9 cellular contexts compared by ENCODE assay signal in genomic region chr3:195258449-195259145, GRCh38. TPM values are rescaled to one million over a fixed set of nuclear protein-coding genes. Genes with fewer than 3 reads are reported as not detected.
A peak's percentile ranks its signal among the peaks of the same experiment; 100 is the strongest.
DNase-seq lines count a peak whose midpoint lies in the region; ATAC-seq, FAIRE-seq and TF ChIP-seq lines count a peak whose summit lies in the region.
"Had no signal": no experiment of that assay in that cellular context is flagged by ENCODE, and none has a peak within 500 bp of the region (broad histone marks: within the 10 kb centered on the region; RNA-seq: fewer than 3 reads in every experiment).

No MANE protein-coding gene starts in this region.

- ATAC-seq in GM12878 (peak; percentile 1; the same call in 2 of the 3 replicates), GM21390 (IDR thresholded peaks at IDR 0.05; ENCODE audit: unreplicated experiment) (no peak)

- H3K36me3 ChIP-seq in BLaER1 treated with 17β-estradiol and CSF1 and Interleukin-3, amounts not matched to agents 10 nM and 100 nM, result peaks cover 0 to 10% (median 0%) of the 10 kb centered on the region in 11 experiments; a peak in 4 of 22 replicates
- no peaks in the 10 kb centered on the region for H3K36me3 ChIP-seq in Loucy (ENCODE audit: insufficient read depth, low read length)
- H3K36me3 ChIP-seq in GM12878 (ENCODE audit: control insufficient read depth in 2 of 2, insufficient read depth in 2 of 2, low read length in 1 of 2), result no peaks in the 10 kb centered on the region
- H3K36me3 ChIP-seq in muscle layer of colon (ENCODE audit: insufficient read depth, low read length), result no peaks in the 10 kb centered on the region

- CTCF ChIA-PET in GM12878 (lab: Yijun Ruan, JAX), result interaction anchor here (0.6 to 5.2 kb wide), 12 partner anchors 11 to 587 kb away, joined by 3 to 35 read pairs (median 4); partner anchors contain the start of genes LSG1 and XXYLT1

- no peaks in the 10 kb centered on the region; a peak in 1 of 22 replicates for H3K27me3 ChIP-seq in BLaER1 treated with 17β-estradiol and CSF1 and Interleukin-3, amounts not matched to agents 10 nM and 100 nM
- H3K27me3 ChIP-seq in Loucy (ENCODE audit: insufficient read depth, low read length, poor library complexity, severe bottlenecking), result no peaks in the 10 kb centered on the region
- H3K27me3 ChIP-seq in GM12878 (replicated peaks in 1 of 2; ENCODE audit: control insufficient read depth in 2 of 2, insufficient read depth in 2 of 2, low read length in 1 of 2), result no peaks in the 10 kb centered on the region
- H3K27me3 ChIP-seq in muscle layer of colon (ENCODE audit: control insufficient read depth in 1 of 2, insufficient read depth in 2 of 2, low read length in 2 of 2), result no peaks in the 10 kb centered on the region

- intact Hi-C loops in GM12878 (cut with micrococcal nuclease; ENCODE audit: unreplicated experiment), result loop anchor here (1.0 to 2.0 kb wide), 3 partner anchors 54 to 129 kb away; no protein-coding TSS in a partner anchor

- H3K4me3 ChIP-seq in BLaER1 treated with 17β-estradiol and CSF1 and Interleukin-3, amounts not matched to agents 10 nM and 100 nM, result peak overlapping the region in 3 of 10 experiments; percentile 70 to 80 (median 71); a peak in 1 of 20 replicates
- H3K4me3 ChIP-seq in Loucy (ENCODE audit: low read length, poor library complexity, severe bottlenecking) (peak overlapping the region; percentile 68), GM12878 (peak overlapping the region; percentile 48; the same call in 1 of the 2 replicates), muscle layer of colon (ENCODE audit: low read depth in 1 of 2, low read length in 2 of 2) (peak overlapping the region in 1 of 2 donors; percentile 14)

- H3K9me3 ChIP-seq in BLaER1 treated with 17β-estradiol and CSF1 and Interleukin-3, amounts not matched to agents 10 nM and 100 nM (replicated peaks in 1 of 11), result no peaks in the 10 kb centered on the region
- H3K9me3 ChIP-seq in Loucy (ENCODE audit: insufficient read depth, low read depth, low read length) (no peaks in the 10 kb centered on the region), GM12878 (replicated peaks; ENCODE audit: control insufficient read depth, insufficient read depth, low read length) (no peaks in the 10 kb centered on the region), muscle layer of colon (ENCODE audit: low read length) (no peaks in the 10 kb centered on the region)

- RAD21 ChIA-PET in GM12878 (lab: Charles Lee; ENCODE audit: unreplicated experiment), result interaction anchor here (0.6 to 2.4 kb wide), 15 partner anchors 8 to 586 kb away, joined by 3 to 18 read pairs (median 4); partner anchors contain the start of genes LSG1 and PPP1R2

- no peak for TF ChIP-seq RAD21 in GM12878 (IDR thresholded peaks at IDR 0.05; ENCODE audit: insufficient read depth, low read depth, low read length)

- no peak overlapping the region for H2AFZ ChIP-seq in Loucy (ENCODE audit: low read length)
- no peak overlapping the region for H2AFZ ChIP-seq in GM12878 (ENCODE audit: control insufficient read depth, low read depth, low read length)

- no peak for TF ChIP-seq CTCF in Loucy (conservative IDR thresholded peaks at IDR 0.05; ENCODE audit: low read length)
- TF ChIP-seq CTCF in GM12878 (IDR thresholded peaks at IDR 0.05 in 2 of 3, conservative IDR thresholded peaks at IDR 0.05 in 1 of 3; ENCODE audit: control insufficient read depth in 2 of 3, extremely low read depth in 1 of 3, insufficient read depth in 1 of 3, low read depth in 3 of 3, low read length in 3 of 3), result no peak

- peaks cover 28 to 74% (median 66%) of the 10 kb centered on the region in 10 experiments for H3K4me1 ChIP-seq in BLaER1 treated with 17β-estradiol and CSF1 and Interleukin-3, amounts not matched to agents 10 nM and 100 nM
- peaks cover 61% of the 10 kb centered on the region for H3K4me1 ChIP-seq in Loucy (ENCODE audit: insufficient read depth, low read length, poor library complexity, severe bottlenecking)
- peaks cover 21% of the 10 kb centered on the region for H3K4me1 ChIP-seq in GM12878 (ENCODE audit: control insufficient read depth, insufficient read depth, low read length)
- peaks cover 36% of the 10 kb centered on the region for H3K4me1 ChIP-seq in muscle layer of colon (ENCODE audit: insufficient read depth, low read length)

- SMC1A ChIA-PET in GM12878 (lab: Charles Lee; ENCODE audit: uncharacterized antibody, unreplicated experiment), result interaction anchor here (0.7 to 2.9 kb wide), 15 partner anchors 50 to 587 kb away, joined by 3 to 24 read pairs (median 4); partner anchors contain the start of genes FAM43A and LSG1

- FAIRE-seq in GM12878 (lab: Jason Lieb, UNC), result peak; percentile 91
- FAIRE-seq: GM18507 had no signal

- no peak for TF ChIP-seq EP300 in GM12878 (IDR thresholded peaks at IDR 0.05; ENCODE audit: borderline replicate concordance in 1 of 2, control insufficient read depth in 1 of 2, low read depth in 2 of 2, low read length in 2 of 2)

- WGBS in GM12878 (ENCODE audit: insufficient coverage, insufficient replicate concordance, low lambda C conversion rate, missing lambda C conversion rate), result 95% methylated on average over 13 of the region's 13 CpGs

- H3K9me2 ChIP-seq in Loucy (replicated peaks; ENCODE audit: low read depth, low read length), result no peaks in the 10 kb centered on the region

- peak overlapping the region; percentile 95 to 100 (median 99) for H3K4me2 ChIP-seq in BLaER1 treated with 17β-estradiol and CSF1 and Interleukin-3, amounts not matched to agents 10 nM and 100 nM
- H3K4me2 ChIP-seq in Loucy (ENCODE audit: low read depth, low read length, poor library complexity, severe bottlenecking) (peak overlapping the region; percentile 88), GM12878 (ENCODE audit: control insufficient read depth, insufficient read depth) (peak overlapping the region; percentile 67)

- TF ChIP-seq POLR2A in GM12878 (IDR thresholded peaks at IDR 0.05; ENCODE audit: low read depth, low read length), result no peak
- TF ChIP-seq POLR2A in erythroblast (IDR thresholded peaks at IDR 0.05; ENCODE audit: low read length), result no peak

- in situ Hi-C loops in GM12878 (cut with MboI), result loop anchor here (5.0 to 10.0 kb wide), 3 partner anchors 111 to 924 kb away; no protein-coding TSS in a partner anchor

- POLR2A ChIA-PET in GM12878 (lab: Charles Lee), result interaction anchor here (0.5 to 1.5 kb wide), 7 partner anchors 12 to 584 kb away, joined by 3 to 6 read pairs (median 4); no protein-coding TSS in a partner anchor

- peaks cover 0 to 93% (median 56%) of the 10 kb centered on the region in 11 experiments; a peak in 19 of 22 replicates for H4K20me1 ChIP-seq in BLaER1 treated with 17β-estradiol and CSF1 and Interleukin-3, amounts not matched to agents 10 nM and 100 nM
- H4K20me1 ChIP-seq in Loucy (ENCODE audit: insufficient read depth, low read length, poor library complexity, severe bottlenecking), result no peaks in the 10 kb centered on the region
- H4K20me1 ChIP-seq in GM12878 (ENCODE audit: control insufficient read depth, insufficient read depth), result no peaks in the 10 kb centered on the region

- peak overlapping the region; percentile 69 to 85 (median 79); a peak in 21 of 22 replicates for H3K9ac ChIP-seq in BLaER1 treated with 17β-estradiol and CSF1 and Interleukin-3, amounts not matched to agents 10 nM and 100 nM
- H3K9ac ChIP-seq in Loucy (ENCODE audit: low read depth, low read length, poor library complexity, severe bottlenecking), result peak overlapping the region; percentile 91
- peak overlapping the region; percentile 73 for H3K9ac ChIP-seq in GM12878 (ENCODE audit: control insufficient read depth, insufficient read depth, low read length)
- H3K9ac ChIP-seq in muscle layer of colon (ENCODE audit: low read length), result peak overlapping the region; percentile 40

- H3K27ac ChIP-seq in BLaER1 treated with 17β-estradiol and CSF1 and Interleukin-3, amounts not matched to agents 10 nM and 100 nM, result peak overlapping the region in 10 of 11 experiments; percentile 77 to 93 (median 87); a peak in 19 of 22 replicates
- H3K27ac ChIP-seq in GM12878 (ENCODE audit: control insufficient read depth, insufficient read depth) (peak overlapping the region; percentile 85), muscle layer of colon (ENCODE audit: low read depth, low read length) (peak overlapping the region; percentile 97)

- no TSS peak for BruUV-seq in GM12878 (replicated peaks; lab: Mats Ljungman, UMichigan)

- DNase-seq in GM12878 (ENCODE audit: low read depth, low spot score), result no peak
- no peak for DNase-seq in UCSD-AML1 (lab: John Stamatoyannopoulos, UW; ENCODE audit: unreplicated experiment)
- DNase-seq in erythroblast (lab: John Stamatoyannopoulos, UW), result no peak
- DNase-seq in pons (ENCODE audit: low spot score), result no peak

- H3F3A ChIP-seq in Loucy (ENCODE audit: low read depth), result no peaks in the 10 kb centered on the region

- H3K79me2 ChIP-seq in Loucy (ENCODE audit: insufficient read depth, low read length), result peaks cover 90% of the 10 kb centered on the region
- H3K79me2 ChIP-seq in GM12878 (ENCODE audit: control insufficient read depth, insufficient read depth, low read length), result peaks cover 15% of the 10 kb centered on the region

TF ChIP-seq in GM12878, 131 proteins besides CTCF, POLR2A, EP300 and RAD21 (continues in another document):
- no peak for TF ChIP-seq SIN3A (IDR thresholded peaks at IDR 0.05; ENCODE audit: low read depth, low read length)
- TF ChIP-seq NR2C2 (IDR thresholded peaks at IDR 0.05; ENCODE audit: borderline replicate concordance, control insufficient read depth, insufficient read length, low read depth), result no peak

RNA-seq across cellular contexts. Expression of gene XXYLT1, which starts 12.4 kb away (rescaled TPM):
- total RNA-seq in GM12878 (2013; cell fraction: nucleolus; rRNA removed), result 3.3 and 6.3 TPM in 2 replicates
- total RNA-seq in GM12878 (2014; rRNA removed) (13.8 and 14.2 TPM in 2 replicates), GM12878 (2014; rRNA removed; fragmentation: Illumina TruSeq; extraction: Trizol) (7.0 and 8.4 TPM in 2 replicates), GM12878 (2021) (12.4 TPM in 2 replicates)
- 2.3 TPM for polyA plus RNA-seq in GM12878 (2011; ENCODE audit: low read depth)
- polyA plus RNA-seq in GM12878 (2011; rRNA removed) (4.7 and 7.4 TPM in 2 replicates), GM12878 (2014; fragmentation: Illumina TruSeq; extraction: Trizol) (8.4 and 9.0 TPM in 2 replicates), GM12878 (2014; fragmentation: Nextera tagmentation; extraction: Ambion mirVana) (1 to 10 TPM; 1.2 to 3.2 TPM), GM12878 (2014; rRNA removed) (10.7 and 12.1 TPM in 2 replicates), GM12878 (2016; fragmentation: Nextera tagmentation; extraction: Ambion mirVana) (10 to 100 TPM in 1 of 2 experiments, 1 to 10 TPM in 1; 9.7 to 11.2 TPM)
- polyA plus RNA-seq in GM12878 (2011; cell fraction: cytosol; rRNA removed), result 8.5 and 11.3 TPM in 2 replicates
- 4.8 and 6.5 TPM in 2 replicates for polyA plus RNA-seq in GM12878 (2011; cell fraction: nucleus; rRNA removed)
- polyA plus RNA-seq in GM12878 (2012), result 3.9 and 4.2 TPM in 2 replicates
- polyA minus RNA-seq in GM12878 (2011; rRNA and poly(A)+ RNA removed), result 7.1 and 7.4 TPM in 2 replicates
- 4.1 and 5.6 TPM in 2 replicates for polyA minus RNA-seq in GM12878 (2011; cell fraction: cytosol; rRNA and poly(A)+ RNA removed)
- polyA minus RNA-seq in GM12878 (2011; cell fraction: nucleus; rRNA and poly(A)+ RNA removed), result 5.8 and 10.0 TPM in 2 replicates

Comparison
In these comparisons a context has a peak if more than half of its experiments do, and no peak if none do; other contexts are left out.
1. H3K9ac ChIP-seq: peak in every context shown above with its lines; median percentile 91 in Loucy; 79 in BLaER1 treated with 17β-estradiol and CSF1 and Interleukin-3, amounts not matched to agents 10 nM and 100 nM; 73 in GM12878; 40 in muscle layer of colon.